Comparison of ENCODE assay signal across 21 cellular contexts in genomic region chr7:140917258-140917657, GRCh38.
"Had no signal": no experiment of that assay in that cellular context is flagged by ENCODE, and none has a peak within 500 bp of the region (broad histone marks: within the 10 kb centered on the region; RNA-seq: fewer than 3 reads in every experiment).

No MANE protein-coding gene starts in this region.

- H3K27ac Mint-ChIP-seq: mesothelial cell of epicardium; nephron; stimulated activated effector memory CD8-positive, alpha-beta T cell treated with anti-CD3 and anti-CD28 coated beads, Interleukin-12 subunit alpha, Interleukin-12 subunit beta, amount 100 ng/mL, for 72 hours; stimulated activated naive CD8-positive, alpha-beta T cell treated with anti-CD3 and anti-CD28 coated beads, Interleukin-15, Interleukin-2, amounts not matched to agents 100 ng/mL and 50 ng/mL, for 24 hours had no signal

- H3K9ac ChIP-seq: parathyroid adenoma had no signal

- H3K36me3 ChIP-seq: heart left ventricle, right lobe of liver, tibial artery, upper lobe of right lung, vagina had no signal

- H2AFZ ChIP-seq: parathyroid adenoma had no signal

- H3K4me3 ChIP-seq: dorsolateral prefrontal cortex, heart left ventricle, psoas muscle, right lobe of liver, tibial artery, upper lobe of right lung, vagina had no signal

- H3K4me3 Mint-ChIP-seq: mesothelial cell of epicardium; nephron; stimulated activated effector memory CD8-positive, alpha-beta T cell treated with anti-CD3 and anti-CD28 coated beads, Interleukin-12 subunit alpha, Interleukin-12 subunit beta, amount 100 ng/mL, for 72 hours; stimulated activated naive CD8-positive, alpha-beta T cell treated with anti-CD3 and anti-CD28 coated beads, Interleukin-15, Interleukin-2, amounts not matched to agents 100 ng/mL and 50 ng/mL, for 24 hours had no signal

- H3K9me3 Mint-ChIP-seq: stimulated activated effector memory CD8-positive, alpha-beta T cell treated with anti-CD3 and anti-CD28 coated beads, Interleukin-12 subunit alpha, Interleukin-12 subunit beta, amount 100 ng/mL, for 72 hours; stimulated activated naive CD8-positive, alpha-beta T cell treated with anti-CD3 and anti-CD28 coated beads, Interleukin-15, Interleukin-2, amounts not matched to agents 100 ng/mL and 50 ng/mL, for 24 hours had no signal

- H3K27me3 Mint-ChIP-seq: stimulated activated naive CD8-positive, alpha-beta T cell treated with anti-CD3 and anti-CD28 coated beads, Interleukin-15, Interleukin-2, amounts not matched to agents 100 ng/mL and 50 ng/mL, for 24 hours had no signal

- H3K9me3 ChIP-seq: heart left ventricle, psoas muscle, right lobe of liver, tibial artery, upper lobe of right lung, vagina had no signal

- DNase-seq: cortex of kidney; dorsolateral prefrontal cortex; effector CD8-positive, alpha-beta T cell; heart left ventricle; hippocampal formation; kidney glomerular epithelial cell; mammary epithelial cell; psoas muscle; retina; right lobe of liver; stimulated activated CD4-positive, alpha-beta T cell treated with anti-CD3 and anti-CD28 coated beads, Interleukin-4, amount 100 ng/mL, for 1 hour; stimulated activated CD8-positive, alpha-beta memory T cell treated with anti-CD3 and anti-CD28 coated beads, Interleukin-4, amount 100 ng/mL, for 48 hours; tibial artery; upper lobe of right lung had no signal

- H3K27me3 ChIP-seq: dorsolateral prefrontal cortex, heart left ventricle, right lobe of liver, tibial artery, upper lobe of right lung, vagina had no signal

- H3K27ac ChIP-seq: dorsolateral prefrontal cortex, heart left ventricle, parathyroid adenoma, psoas muscle, right lobe of liver, tibial artery, upper lobe of right lung, vagina had no signal

- ATAC-seq: heart left ventricle; left lobe of liver; psoas muscle; right lobe of liver; stimulated activated effector memory CD8-positive, alpha-beta T cell treated with anti-CD3 and anti-CD28 coated beads, Interleukin-12 subunit alpha, Interleukin-12 subunit beta, amount 100 ng/mL, for 72 hours; upper lobe of right lung had no signal

- H3K36me3 Mint-ChIP-seq: mesothelial cell of epicardium had no signal
